1 cellular context compared by ENCODE assay signal in the genomic region with DNA sequence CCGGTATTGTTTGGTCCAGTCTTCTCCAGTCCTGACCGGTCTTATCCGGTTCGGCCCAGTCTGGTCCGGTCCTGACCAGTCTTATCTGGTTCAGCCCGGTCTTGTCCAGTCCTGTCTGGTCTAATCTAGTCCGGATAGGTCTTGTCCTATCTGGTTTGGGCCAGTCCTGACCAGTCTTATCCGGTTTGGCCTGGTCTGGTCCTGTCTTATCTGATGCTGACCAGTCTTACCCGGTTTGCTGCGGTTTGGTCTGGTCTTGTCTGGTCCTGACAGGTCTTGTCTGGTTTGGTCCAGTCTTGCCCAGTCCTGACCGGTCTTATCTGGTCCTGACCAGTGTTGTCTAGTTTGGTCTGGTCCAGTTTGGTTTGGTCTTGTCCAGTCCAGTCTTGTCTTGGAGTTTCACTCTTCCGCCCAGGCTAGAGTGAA.
A peak's percentile ranks its signal among the peaks of the same experiment; 100 is the strongest.
TF ChIP-seq lines count a peak whose summit lies in the region.

No MANE protein-coding gene starts in this region.

TF ChIP-seq in K562, 482 proteins besides CTCF, POLR2A, EP300 and RAD21 (continued from another document and continues in another):
- TF ChIP-seq, protein P1, sequence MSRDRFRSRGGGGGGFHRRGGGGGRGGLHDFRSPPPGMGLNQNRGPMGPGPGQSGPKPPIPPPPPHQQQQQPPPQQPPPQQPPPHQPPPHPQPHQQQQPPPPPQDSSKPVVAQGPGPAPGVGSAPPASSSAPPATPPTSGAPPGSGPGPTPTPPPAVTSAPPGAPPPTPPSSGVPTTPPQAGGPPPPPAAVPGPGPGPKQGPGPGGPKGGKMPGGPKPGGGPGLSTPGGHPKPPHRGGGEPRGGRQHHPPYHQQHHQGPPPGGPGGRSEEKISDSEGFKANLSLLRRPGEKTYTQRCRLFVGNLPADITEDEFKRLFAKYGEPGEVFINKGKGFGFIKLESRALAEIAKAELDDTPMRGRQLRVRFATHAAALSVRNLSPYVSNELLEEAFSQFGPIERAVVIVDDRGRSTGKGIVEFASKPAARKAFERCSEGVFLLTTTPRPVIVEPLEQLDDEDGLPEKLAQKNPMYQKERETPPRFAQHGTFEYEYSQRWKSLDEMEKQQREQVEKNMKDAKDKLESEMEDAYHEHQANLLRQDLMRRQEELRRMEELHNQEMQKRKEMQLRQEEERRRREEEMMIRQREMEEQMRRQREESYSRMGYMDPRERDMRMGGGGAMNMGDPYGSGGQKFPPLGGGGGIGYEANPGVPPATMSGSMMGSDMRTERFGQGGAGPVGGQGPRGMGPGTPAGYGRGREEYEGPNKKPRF (IDR thresholded peaks at IDR 0.05; ENCODE audit: low read depth, low read length): no peak
- TF ChIP-seq KAT2B (IDR thresholded peaks at IDR 0.05; ENCODE audit: low read depth, low read length): peak; percentile 96
- TF ChIP-seq, protein P2, sequence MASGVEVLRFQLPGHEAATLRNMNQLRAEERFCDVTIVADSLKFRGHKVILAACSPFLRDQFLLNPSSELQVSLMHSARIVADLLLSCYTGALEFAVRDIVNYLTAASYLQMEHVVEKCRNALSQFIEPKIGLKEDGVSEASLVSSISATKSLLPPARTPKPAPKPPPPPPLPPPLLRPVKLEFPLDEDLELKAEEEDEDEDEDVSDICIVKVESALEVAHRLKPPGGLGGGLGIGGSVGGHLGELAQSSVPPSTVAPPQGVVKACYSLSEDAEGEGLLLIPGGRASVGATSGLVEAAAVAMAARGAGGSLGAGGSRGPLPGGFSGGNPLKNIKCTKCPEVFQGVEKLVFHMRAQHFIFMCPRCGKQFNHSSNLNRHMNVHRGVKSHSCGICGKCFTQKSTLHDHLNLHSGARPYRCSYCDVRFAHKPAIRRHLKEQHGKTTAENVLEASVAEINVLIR (CRISPR knock-in tag; IDR thresholded peaks at IDR 0.05): no peak
- no peak for TF ChIP-seq KDM5B (IDR thresholded peaks at IDR 0.05; ENCODE audit: insufficient replicate concordance, low read depth, low read length)
- no peak for TF ChIP-seq ATF1 (CRISPR knock-in tag; IDR thresholded peaks at IDR 0.05)
- TF ChIP-seq ATF1 (tag; IDR thresholded peaks at IDR 0.05): no peak
- TF ChIP-seq, protein P3, sequence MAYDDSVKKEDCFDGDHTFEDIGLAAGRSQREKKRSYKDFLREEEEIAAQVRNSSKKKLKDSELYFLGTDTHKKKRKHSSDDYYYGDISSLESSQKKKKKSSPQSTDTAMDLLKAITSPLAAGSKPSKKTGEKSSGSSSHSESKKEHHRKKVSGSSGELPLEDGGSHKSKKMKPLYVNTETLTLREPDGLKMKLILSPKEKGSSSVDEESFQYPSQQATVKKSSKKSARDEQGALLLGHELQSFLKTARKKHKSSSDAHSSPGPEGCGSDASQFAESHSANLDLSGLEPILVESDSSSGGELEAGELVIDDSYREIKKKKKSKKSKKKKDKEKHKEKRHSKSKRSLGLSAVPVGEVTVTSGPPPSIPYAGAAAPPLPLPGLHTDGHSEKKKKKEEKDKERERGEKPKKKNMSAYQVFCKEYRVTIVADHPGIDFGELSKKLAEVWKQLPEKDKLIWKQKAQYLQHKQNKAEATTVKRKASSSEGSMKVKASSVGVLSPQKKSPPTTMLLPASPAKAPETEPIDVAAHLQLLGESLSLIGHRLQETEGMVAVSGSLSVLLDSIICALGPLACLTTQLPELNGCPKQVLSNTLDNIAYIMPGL (CRISPR knock-in tag; IDR thresholded peaks at IDR 0.05): no peak
- TF ChIP-seq MEIS2 (IDR thresholded peaks at IDR 0.05; ENCODE audit: partially characterized antibody): no peak
- no peak for TF ChIP-seq MAFG (tag; conservative IDR thresholded peaks at IDR 0.05)
- no peak for TF ChIP-seq MECOM (CRISPR knock-in tag; IDR thresholded peaks at IDR 0.05)
- TF ChIP-seq, protein P4, sequence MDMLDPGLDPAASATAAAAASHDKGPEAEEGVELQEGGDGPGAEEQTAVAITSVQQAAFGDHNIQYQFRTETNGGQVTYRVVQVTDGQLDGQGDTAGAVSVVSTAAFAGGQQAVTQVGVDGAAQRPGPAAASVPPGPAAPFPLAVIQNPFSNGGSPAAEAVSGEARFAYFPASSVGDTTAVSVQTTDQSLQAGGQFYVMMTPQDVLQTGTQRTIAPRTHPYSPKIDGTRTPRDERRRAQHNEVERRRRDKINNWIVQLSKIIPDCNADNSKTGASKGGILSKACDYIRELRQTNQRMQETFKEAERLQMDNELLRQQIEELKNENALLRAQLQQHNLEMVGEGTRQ (CRISPR knock-in tag; IDR thresholded peaks at IDR 0.05): no peak
- no peak for TF ChIP-seq BDP1 (IDR thresholded peaks at IDR 0.05; ENCODE audit: insufficient read depth, insufficient read length)
- TF ChIP-seq IFI16 (CRISPR knock-in tag; IDR thresholded peaks at IDR 0.05): no peak
- 0 out of 2 replicates have a peak, but pooled peaks have one; percentile 16 for TF ChIP-seq DPF2 (IDR thresholded peaks at IDR 0.05)
- TF ChIP-seq FOXM1 (IDR thresholded peaks at IDR 0.05; ENCODE audit: low read depth): no peak
- TF ChIP-seq FOXM1 (CRISPR knock-in tag; IDR thresholded peaks at IDR 0.05; ENCODE audit: low read depth): 0 out of 2 replicates have a peak, but pooled peaks have one; percentile 45
- no peak for TF ChIP-seq HMG20B (CRISPR knock-in tag; IDR thresholded peaks at IDR 0.05)
- no peak for TF ChIP-seq ZC3H4 (CRISPR knock-in tag; IDR thresholded peaks at IDR 0.05; ENCODE audit: borderline replicate concordance)
- TF ChIP-seq CTBP1 (IDR thresholded peaks at IDR 0.05; ENCODE audit: borderline replicate concordance): no peak
- TF ChIP-seq PML (IDR thresholded peaks at IDR 0.05; ENCODE audit: low read length): no peak
- no peak for TF ChIP-seq CEBPG (CRISPR knock-in tag; IDR thresholded peaks at IDR 0.05)
- TF ChIP-seq CEBPG (tag; conservative IDR thresholded peaks at IDR 0.05 in 1 of 2, IDR thresholded peaks at IDR 0.05 in 1 of 2): no peak
- no peak for TF ChIP-seq PHTF2 (CRISPR knock-in tag; IDR thresholded peaks at IDR 0.05)
- TF ChIP-seq ZNF764 (CRISPR knock-in tag; IDR thresholded peaks at IDR 0.05; ENCODE audit: low read depth): no peak
- TF ChIP-seq CHD1 (IDR thresholded peaks at IDR 0.05; ENCODE audit: low read length): no peak
- no peak for TF ChIP-seq FOXP1 (CRISPR knock-in tag; IDR thresholded peaks at IDR 0.05)
- TF ChIP-seq ZNF778 (CRISPR knock-in tag; IDR thresholded peaks at IDR 0.05): no peak
- TF ChIP-seq ZNF3 (CRISPR knock-in tag; IDR thresholded peaks at IDR 0.05): no peak
- TF ChIP-seq GATAD2A (IDR thresholded peaks at IDR 0.05): no peak
- TF ChIP-seq EP400 (IDR thresholded peaks at IDR 0.05): peak; percentile 40; the same call in 1 of the 2 replicates
- peak; percentile 36 for TF ChIP-seq ASH1L (IDR thresholded peaks at IDR 0.05; ENCODE audit: borderline replicate concordance, low read depth, partially characterized antibody)
- TF ChIP-seq, protein P5, sequence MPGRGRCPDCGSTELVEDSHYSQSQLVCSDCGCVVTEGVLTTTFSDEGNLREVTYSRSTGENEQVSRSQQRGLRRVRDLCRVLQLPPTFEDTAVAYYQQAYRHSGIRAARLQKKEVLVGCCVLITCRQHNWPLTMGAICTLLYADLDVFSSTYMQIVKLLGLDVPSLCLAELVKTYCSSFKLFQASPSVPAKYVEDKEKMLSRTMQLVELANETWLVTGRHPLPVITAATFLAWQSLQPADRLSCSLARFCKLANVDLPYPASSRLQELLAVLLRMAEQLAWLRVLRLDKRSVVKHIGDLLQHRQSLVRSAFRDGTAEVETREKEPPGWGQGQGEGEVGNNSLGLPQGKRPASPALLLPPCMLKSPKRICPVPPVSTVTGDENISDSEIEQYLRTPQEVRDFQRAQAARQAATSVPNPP (IDR thresholded peaks at IDR 0.05; ENCODE audit: borderline replicate concordance, insufficient read depth, insufficient read length): no peak
- no peak for TF ChIP-seq RBM25 (IDR thresholded peaks at IDR 0.05; ENCODE audit: low read depth, low read length, severe bottlenecking)
- TF ChIP-seq SMARCB1 (IDR thresholded peaks at IDR 0.05; ENCODE audit: insufficient read length, low read depth): no peak
- no peak for TF ChIP-seq ZNF217 (CRISPR knock-in tag; IDR thresholded peaks at IDR 0.05)
- TF ChIP-seq GABPB2 (CRISPR knock-in tag; conservative IDR thresholded peaks at IDR 0.05): no peak
- TF ChIP-seq, protein P6, sequence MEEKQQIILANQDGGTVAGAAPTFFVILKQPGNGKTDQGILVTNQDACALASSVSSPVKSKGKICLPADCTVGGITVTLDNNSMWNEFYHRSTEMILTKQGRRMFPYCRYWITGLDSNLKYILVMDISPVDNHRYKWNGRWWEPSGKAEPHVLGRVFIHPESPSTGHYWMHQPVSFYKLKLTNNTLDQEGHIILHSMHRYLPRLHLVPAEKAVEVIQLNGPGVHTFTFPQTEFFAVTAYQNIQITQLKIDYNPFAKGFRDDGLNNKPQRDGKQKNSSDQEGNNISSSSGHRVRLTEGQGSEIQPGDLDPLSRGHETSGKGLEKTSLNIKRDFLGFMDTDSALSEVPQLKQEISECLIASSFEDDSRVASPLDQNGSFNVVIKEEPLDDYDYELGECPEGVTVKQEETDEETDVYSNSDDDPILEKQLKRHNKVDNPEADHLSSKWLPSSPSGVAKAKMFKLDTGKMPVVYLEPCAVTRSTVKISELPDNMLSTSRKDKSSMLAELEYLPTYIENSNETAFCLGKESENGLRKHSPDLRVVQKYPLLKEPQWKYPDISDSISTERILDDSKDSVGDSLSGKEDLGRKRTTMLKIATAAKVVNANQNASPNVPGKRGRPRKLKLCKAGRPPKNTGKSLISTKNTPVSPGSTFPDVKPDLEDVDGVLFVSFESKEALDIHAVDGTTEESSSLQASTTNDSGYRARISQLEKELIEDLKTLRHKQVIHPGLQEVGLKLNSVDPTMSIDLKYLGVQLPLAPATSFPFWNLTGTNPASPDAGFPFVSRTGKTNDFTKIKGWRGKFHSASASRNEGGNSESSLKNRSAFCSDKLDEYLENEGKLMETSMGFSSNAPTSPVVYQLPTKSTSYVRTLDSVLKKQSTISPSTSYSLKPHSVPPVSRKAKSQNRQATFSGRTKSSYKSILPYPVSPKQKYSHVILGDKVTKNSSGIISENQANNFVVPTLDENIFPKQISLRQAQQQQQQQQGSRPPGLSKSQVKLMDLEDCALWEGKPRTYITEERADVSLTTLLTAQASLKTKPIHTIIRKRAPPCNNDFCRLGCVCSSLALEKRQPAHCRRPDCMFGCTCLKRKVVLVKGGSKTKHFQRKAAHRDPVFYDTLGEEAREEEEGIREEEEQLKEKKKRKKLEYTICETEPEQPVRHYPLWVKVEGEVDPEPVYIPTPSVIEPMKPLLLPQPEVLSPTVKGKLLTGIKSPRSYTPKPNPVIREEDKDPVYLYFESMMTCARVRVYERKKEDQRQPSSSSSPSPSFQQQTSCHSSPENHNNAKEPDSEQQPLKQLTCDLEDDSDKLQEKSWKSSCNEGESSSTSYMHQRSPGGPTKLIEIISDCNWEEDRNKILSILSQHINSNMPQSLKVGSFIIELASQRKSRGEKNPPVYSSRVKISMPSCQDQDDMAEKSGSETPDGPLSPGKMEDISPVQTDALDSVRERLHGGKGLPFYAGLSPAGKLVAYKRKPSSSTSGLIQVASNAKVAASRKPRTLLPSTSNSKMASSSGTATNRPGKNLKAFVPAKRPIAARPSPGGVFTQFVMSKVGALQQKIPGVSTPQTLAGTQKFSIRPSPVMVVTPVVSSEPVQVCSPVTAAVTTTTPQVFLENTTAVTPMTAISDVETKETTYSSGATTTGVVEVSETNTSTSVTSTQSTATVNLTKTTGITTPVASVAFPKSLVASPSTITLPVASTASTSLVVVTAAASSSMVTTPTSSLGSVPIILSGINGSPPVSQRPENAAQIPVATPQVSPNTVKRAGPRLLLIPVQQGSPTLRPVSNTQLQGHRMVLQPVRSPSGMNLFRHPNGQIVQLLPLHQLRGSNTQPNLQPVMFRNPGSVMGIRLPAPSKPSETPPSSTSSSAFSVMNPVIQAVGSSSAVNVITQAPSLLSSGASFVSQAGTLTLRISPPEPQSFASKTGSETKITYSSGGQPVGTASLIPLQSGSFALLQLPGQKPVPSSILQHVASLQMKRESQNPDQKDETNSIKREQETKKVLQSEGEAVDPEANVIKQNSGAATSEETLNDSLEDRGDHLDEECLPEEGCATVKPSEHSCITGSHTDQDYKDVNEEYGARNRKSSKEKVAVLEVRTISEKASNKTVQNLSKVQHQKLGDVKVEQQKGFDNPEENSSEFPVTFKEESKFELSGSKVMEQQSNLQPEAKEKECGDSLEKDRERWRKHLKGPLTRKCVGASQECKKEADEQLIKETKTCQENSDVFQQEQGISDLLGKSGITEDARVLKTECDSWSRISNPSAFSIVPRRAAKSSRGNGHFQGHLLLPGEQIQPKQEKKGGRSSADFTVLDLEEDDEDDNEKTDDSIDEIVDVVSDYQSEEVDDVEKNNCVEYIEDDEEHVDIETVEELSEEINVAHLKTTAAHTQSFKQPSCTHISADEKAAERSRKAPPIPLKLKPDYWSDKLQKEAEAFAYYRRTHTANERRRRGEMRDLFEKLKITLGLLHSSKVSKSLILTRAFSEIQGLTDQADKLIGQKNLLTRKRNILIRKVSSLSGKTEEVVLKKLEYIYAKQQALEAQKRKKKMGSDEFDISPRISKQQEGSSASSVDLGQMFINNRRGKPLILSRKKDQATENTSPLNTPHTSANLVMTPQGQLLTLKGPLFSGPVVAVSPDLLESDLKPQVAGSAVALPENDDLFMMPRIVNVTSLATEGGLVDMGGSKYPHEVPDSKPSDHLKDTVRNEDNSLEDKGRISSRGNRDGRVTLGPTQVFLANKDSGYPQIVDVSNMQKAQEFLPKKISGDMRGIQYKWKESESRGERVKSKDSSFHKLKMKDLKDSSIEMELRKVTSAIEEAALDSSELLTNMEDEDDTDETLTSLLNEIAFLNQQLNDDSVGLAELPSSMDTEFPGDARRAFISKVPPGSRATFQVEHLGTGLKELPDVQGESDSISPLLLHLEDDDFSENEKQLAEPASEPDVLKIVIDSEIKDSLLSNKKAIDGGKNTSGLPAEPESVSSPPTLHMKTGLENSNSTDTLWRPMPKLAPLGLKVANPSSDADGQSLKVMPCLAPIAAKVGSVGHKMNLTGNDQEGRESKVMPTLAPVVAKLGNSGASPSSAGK (IDR thresholded peaks at IDR 0.05): no peak
- TF ChIP-seq, protein P7, sequence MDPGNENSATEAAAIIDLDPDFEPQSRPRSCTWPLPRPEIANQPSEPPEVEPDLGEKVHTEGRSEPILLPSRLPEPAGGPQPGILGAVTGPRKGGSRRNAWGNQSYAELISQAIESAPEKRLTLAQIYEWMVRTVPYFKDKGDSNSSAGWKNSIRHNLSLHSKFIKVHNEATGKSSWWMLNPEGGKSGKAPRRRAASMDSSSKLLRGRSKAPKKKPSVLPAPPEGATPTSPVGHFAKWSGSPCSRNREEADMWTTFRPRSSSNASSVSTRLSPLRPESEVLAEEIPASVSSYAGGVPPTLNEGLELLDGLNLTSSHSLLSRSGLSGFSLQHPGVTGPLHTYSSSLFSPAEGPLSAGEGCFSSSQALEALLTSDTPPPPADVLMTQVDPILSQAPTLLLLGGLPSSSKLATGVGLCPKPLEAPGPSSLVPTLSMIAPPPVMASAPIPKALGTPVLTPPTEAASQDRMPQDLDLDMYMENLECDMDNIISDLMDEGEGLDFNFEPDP (CRISPR knock-in tag; IDR thresholded peaks at IDR 0.05): no peak
- peak; percentile 67; the same call in 1 of the 2 replicates for TF ChIP-seq SMARCA4 (IDR thresholded peaks at IDR 0.05)
- TF ChIP-seq SPI1 (IDR thresholded peaks at IDR 0.05; ENCODE audit: borderline replicate concordance, low read depth, low read length): no peak
- no peak for TF ChIP-seq RBM39 (optimal IDR thresholded peaks at IDR 0.05; ENCODE audit: low read depth, low read length)
- peak; percentile 55 for TF ChIP-seq TEAD4 (IDR thresholded peaks at IDR 0.05; ENCODE audit: low read length)
- TF ChIP-seq TEAD4 (CRISPR knock-in tag; IDR thresholded peaks at IDR 0.05; ENCODE audit: borderline replicate concordance): no peak
- no peak for TF ChIP-seq ZNF41 (CRISPR knock-in tag; conservative IDR thresholded peaks at IDR 0.05)
- no peak for TF ChIP-seq RBM34 (IDR thresholded peaks at IDR 0.05; ENCODE audit: borderline replicate concordance, insufficient read depth, low read length)
